ENCODE assay signal across 9 cellular contexts in genomic region chr2:123116595-123116994, GRCh38.
"Had no signal": no experiment of that assay in that cellular context is flagged by ENCODE, and none has a peak within 500 bp of the region (broad histone marks: within the 10 kb centered on the region; RNA-seq: fewer than 3 reads in every experiment).

No MANE protein-coding gene starts in this region.

- H3K4me2 ChIP-seq: GM23338 had no signal

- H3K9ac ChIP-seq: GM23248 had no signal

- H2AFZ ChIP-seq: GM23248, GM23338 had no signal

- H3K36me3 ChIP-seq: HAP-1 had no signal

- ATAC-seq: GM23338, HCT116 had no signal

- H3K4me3 Mint-ChIP-seq: GM23338, H9, HFFc6 had no signal

- DNase-seq: GM23248, GOT3, H7, H9, HCEC 1CT, HFFc6 had no signal

- H3K4me1 Mint-ChIP-seq: GM23338 had no signal

- H3K9me3 ChIP-seq: HAP-1 had no signal

- H3K4me3 ChIP-seq: GM23248, GM23338, HAP-1 had no signal

- H3K27ac ChIP-seq: GM23248 had no signal

- H3K4me1 ChIP-seq: HAP-1 had no signal

- H3K27ac Mint-ChIP-seq: GM23338, H9, HFFc6 had no signal
